ENCODE assay signal across 8 cellular contexts in the genomic region with DNA sequence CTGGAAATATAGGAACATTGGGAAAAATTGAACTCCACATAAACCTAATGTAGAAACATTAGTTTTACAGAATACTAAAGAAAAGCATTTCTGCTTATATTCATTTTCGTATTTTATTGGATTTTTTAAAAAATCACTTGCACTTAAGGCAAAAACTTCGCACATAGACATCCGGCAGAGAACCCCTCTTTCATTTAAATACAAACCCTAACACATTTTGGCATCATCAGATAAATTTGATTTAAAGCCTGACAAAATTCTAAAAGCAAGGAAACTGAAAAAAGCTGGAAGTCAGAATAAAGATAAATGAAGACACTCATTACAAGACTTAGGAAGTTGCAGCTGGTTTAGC. TPM values are rescaled to one million over a fixed set of nuclear protein-coding genes. Genes with fewer than 3 reads are reported as not detected.
DNase-seq lines count a peak whose midpoint lies in the region; ATAC-seq, FAIRE-seq and TF ChIP-seq lines count a peak whose summit lies in the region.

No MANE protein-coding gene starts in this region.

- peaks cover 5% of the 10 kb centered on the region for H3K23me2 ChIP-seq in H9 (ENCODE audit: insufficient read length, low read depth, low read length, poor library complexity, severe bottlenecking)

- CTCF ChIA-PET in A549 (lab: Yijun Ruan, JAX): interaction anchor here (1.3 to 1.8 kb wide), 2 partner anchors 12 to 161 kb away, joined by 3 to 8 read pairs; no protein-coding TSS in a partner anchor
- CTCF ChIA-PET in activated CD8-positive, alpha-beta T cell treated with anti-CD3 and anti-CD28 coated beads, Interleukin-2, amount 10 ng/mL, durations not matched to agents 7 days and 5 days (lab: Charles Lee): interaction anchor here (1.1 kb wide), 1 partner anchor 165 kb away, joined by 3 read pairs; no protein-coding TSS in a partner anchor

- ATAC-seq in A549 (no peak), mucosa of descending colon (no peak), GM18870 (IDR thresholded peaks at IDR 0.05; ENCODE audit: unreplicated experiment) (no peak), GM21825 (IDR thresholded peaks at IDR 0.05; ENCODE audit: unreplicated experiment) (no peak), HG02840 (IDR thresholded peaks at IDR 0.05; ENCODE audit: low FRiP score, unreplicated experiment) (no peak)
- ATAC-seq in activated CD8-positive, alpha-beta T cell treated with anti-CD3 and anti-CD28 coated beads, Interleukin-2, amount 10 ng/mL, durations not matched to agents 7 days and 5 days: no peak

- no peak for FAIRE-seq in A549 (lab: Jason Lieb, UNC)

- H2AK5ac ChIP-seq in H9 (ENCODE audit: insufficient read length, low read length): no peak overlapping the region

- H3K4me3 ChIP-seq in A549 (no peak overlapping the region), mucosa of descending colon (peak overlapping the region; percentile 81)

- TF ChIP-seq POLR2A in A549 (IDR thresholded peaks at IDR 0.05; ENCODE audit: low read length): no peak

- H3K4ac ChIP-seq in H9 (ENCODE audit: low read depth, low read length): no peak overlapping the region

- no peak overlapping the region for H3K18ac ChIP-seq in H9 (ENCODE audit: insufficient read length, low read depth, low read length)

- H3T11ph ChIP-seq in H9 (ENCODE audit: low read length): no peak overlapping the region

- no peak for TF ChIP-seq RAD21 in A549 (conservative IDR thresholded peaks at IDR 0.05 in 1 of 2, IDR thresholded peaks at IDR 0.05 in 1 of 2)

- H3K27me3 Mint-ChIP-seq in H9 (ENCODE audit: low read depth): no peaks in the 10 kb centered on the region
- no peaks in the 10 kb centered on the region for H3K27me3 Mint-ChIP-seq in activated CD8-positive, alpha-beta T cell treated with anti-CD3 and anti-CD28 coated beads, Interleukin-2, amount 10 ng/mL, durations not matched to agents 7 days and 5 days (ENCODE audit: low read depth)

- no peak overlapping the region for H2BK120ac ChIP-seq in H9 (ENCODE audit: low read depth, low read length, poor library complexity, severe bottlenecking)

- no peak overlapping the region for H4K5ac ChIP-seq in H9 (ENCODE audit: insufficient read length, low read depth, low read length)

- H3K36me3 ChIP-seq in mucosa of descending colon (ENCODE audit: low read depth): no peaks in the 10 kb centered on the region

- no peak overlapping the region for H3K9ac ChIP-seq in H9 (ENCODE audit: extremely low read depth, insufficient read length, low read length)

- 63% methylated on average over 3 of the region's 3 CpGs for WGBS in A549 (ENCODE audit: missing lambda C conversion rate)
- no CpG with 5 or more reads among the region's 3 CpGs for WGBS in H9 (ENCODE audit: extremely low coverage, insufficient read length, low lambda C conversion rate)

- H3K27ac Mint-ChIP-seq in H9: peak overlapping the region in 1 of 3 experiments; percentile 64; a peak in 2 of 7 replicates
- peak overlapping the region; percentile 85 for H3K27ac Mint-ChIP-seq in activated CD8-positive, alpha-beta T cell treated with anti-CD3 and anti-CD28 coated beads, Interleukin-2, amount 10 ng/mL, durations not matched to agents 7 days and 5 days

- intact Hi-C loops in mucosa of descending colon (cut with DNase I, micrococcal nuclease): no loop called here

- no peaks in the 10 kb centered on the region for H3K27me3 ChIP-seq in H9 (ENCODE audit: insufficient read depth, low read length)

- H3K79me1 ChIP-seq in H9 (ENCODE audit: insufficient read depth, low read depth, low read length, poor library complexity, severe bottlenecking): no peaks in the 10 kb centered on the region

- no peak for TF ChIP-seq EP300 in A549 (IDR thresholded peaks at IDR 0.05)

- H2AFZ ChIP-seq in H9 (ENCODE audit: low read length): no peak overlapping the region

- H4K91ac ChIP-seq in H9 (ENCODE audit: insufficient read length, low read depth, low read length): no peak overlapping the region

- peaks cover 0 to 5% (median 0%) of the 10 kb centered on the region in 3 experiments; a peak in 3 of 7 replicates for H3K36me3 Mint-ChIP-seq in H9 (ENCODE audit: insufficient read depth in 1 of 3, low read depth in 3 of 3)
- H3K36me3 Mint-ChIP-seq in activated CD8-positive, alpha-beta T cell treated with anti-CD3 and anti-CD28 coated beads, Interleukin-2, amount 10 ng/mL, durations not matched to agents 7 days and 5 days (ENCODE audit: low read depth): peaks cover 16% of the 10 kb centered on the region

- no peak overlapping the region for H3K14ac ChIP-seq in H9 (ENCODE audit: insufficient read depth, low read length)

- H4K20me1 ChIP-seq in H9 (ENCODE audit: control insufficient read depth, insufficient read depth, insufficient read length): no peaks in the 10 kb centered on the region

- H3K4me2 ChIP-seq in A549 (peak overlapping the region; percentile 42; the same call in 2 of the 3 replicates), H9 (ENCODE audit: insufficient read depth, insufficient read length, low read length) (no peak overlapping the region)

- no peak overlapping the region for H4K8ac ChIP-seq in H9 (replicated peaks; ENCODE audit: insufficient read length, low read depth, low read length)

- peak overlapping the region; percentile 93 to 96 for H3K4me3 Mint-ChIP-seq in H9
- peak overlapping the region; percentile 91 for H3K4me3 Mint-ChIP-seq in activated CD8-positive, alpha-beta T cell treated with anti-CD3 and anti-CD28 coated beads, Interleukin-2, amount 10 ng/mL, durations not matched to agents 7 days and 5 days

- H3K9me3 ChIP-seq in A549 (no peaks in the 10 kb centered on the region), H9 (ENCODE audit: control insufficient read depth, low read depth, low read length) (no peaks in the 10 kb centered on the region), mucosa of descending colon (no peaks in the 10 kb centered on the region)

- H3K4me1 ChIP-seq in A549 (peaks cover 9% of the 10 kb centered on the region; the same call in 2 of the 3 replicates), H9 (ENCODE audit: insufficient read depth, low read length) (no peaks in the 10 kb centered on the region), mucosa of descending colon (ENCODE audit: low read depth) (peaks cover 9% of the 10 kb centered on the region)

- no peak overlapping the region for H2BK5ac ChIP-seq in H9 (ENCODE audit: insufficient read length, low read length)

- 0 out of 5 replicates have a peak, but pooled peaks cover 0 to 3% of the 10 kb centered on the region in 2 experiments for H3K9me3 Mint-ChIP-seq in H9
- no peaks in the 10 kb centered on the region for H3K9me3 Mint-ChIP-seq in activated CD8-positive, alpha-beta T cell treated with anti-CD3 and anti-CD28 coated beads, Interleukin-2, amount 10 ng/mL, durations not matched to agents 7 days and 5 days (ENCODE audit: insufficient read depth)

- no peak overlapping the region for H2BK12ac ChIP-seq in H9 (ENCODE audit: insufficient read length, low read depth, low read length)

- POLR2A ChIA-PET in A549 (lab: Yijun Ruan, JAX): interaction anchor here (0.5 to 1.3 kb wide), 3 partner anchors 16 to 527 kb away, joined by 3 to 4 read pairs (median 3); partner anchors contain the start of gene CHCHD3
- POLR2A ChIA-PET in activated CD8-positive, alpha-beta T cell treated with anti-CD3 and anti-CD28 coated beads, Interleukin-2, amount 10 ng/mL, durations not matched to agents 7 days and 5 days (lab: Charles Lee): no interaction called here

- H3K27ac ChIP-seq in A549 (no peak overlapping the region), H9 (ENCODE audit: insufficient read length, low read depth, low read length) (no peak overlapping the region)

- no peak for DNase-seq in A549 (ENCODE audit: low read depth in 1 of 2, low spot score in 1 of 2)
- DNase-seq in H9: no peak
- no peak for DNase-seq in activated CD8-positive, alpha-beta T cell treated with anti-CD3 and anti-CD28 coated beads, Interleukin-2, amount 10 ng/mL, durations not matched to agents 7 days and 5 days
- DNase-seq in mucosa of descending colon: no peak
- DNase-seq in stimulated activated naive CD4-positive, alpha-beta T cell (lab: John Stamatoyannopoulos, UW): no peak

- no peak overlapping the region for H3K23ac ChIP-seq in H9 (ENCODE audit: insufficient read length, low read depth, low read length)

- H3K79me2 ChIP-seq in H9 (ENCODE audit: insufficient read depth, low read length): no peaks in the 10 kb centered on the region; the same call in 1 of the 2 replicates

- no peak overlapping the region for H2BK20ac ChIP-seq in H9 (ENCODE audit: low read depth, low read length, poor library complexity, severe bottlenecking)

- no peak for TF ChIP-seq CTCF in A549 (IDR thresholded peaks at IDR 0.05)
- TF ChIP-seq CTCF in H9 (conservative IDR thresholded peaks at IDR 0.05): no peak
- no peak for TF ChIP-seq CTCF in mucosa of descending colon (IDR thresholded peaks at IDR 0.05)

- H3K4me1 Mint-ChIP-seq in H9: peaks cover 15 to 19% of the 10 kb centered on the region in 2 experiments
- H3K4me1 Mint-ChIP-seq in activated CD8-positive, alpha-beta T cell treated with anti-CD3 and anti-CD28 coated beads, Interleukin-2, amount 10 ng/mL, durations not matched to agents 7 days and 5 days (ENCODE audit: low read depth): peaks cover 32% of the 10 kb centered on the region

- H3K56ac ChIP-seq in H9 (ENCODE audit: insufficient read length, low read depth, low read length): no peak overlapping the region

- H2BK15ac ChIP-seq in H9 (ENCODE audit: low read depth, low read length): no peak overlapping the region

TF ChIP-seq in A549, 52 proteins besides CTCF, POLR2A, EP300 and RAD21 (continues in another document):
- TF ChIP-seq HOXB5 (CRISPR knock-in tag; IDR thresholded peaks at IDR 0.05) (no peak), NR3C1 (IDR thresholded peaks at IDR 0.05) (no peak), RNF2 (IDR thresholded peaks at IDR 0.05; ENCODE audit: borderline replicate concordance, low read depth) (no peak), ELK1 (IDR thresholded peaks at IDR 0.05; ENCODE audit: low read depth, low read length) (no peak), CHD2 (IDR thresholded peaks at IDR 0.05; ENCODE audit: low read length, partially characterized antibody) (no peak)

RNA-seq across cellular contexts. Expression of gene EXOC4, which starts 0.4 kb away (rescaled TPM):
- polyA plus RNA-seq in A549 (2011; rRNA removed) (73.1 and 85.0 TPM in 2 replicates), A549 (2017; fragmentation: RNase III; extraction: RNeasy Plus Mini Kit Qiagen cat#74134 plus additional on column Dnase treatment) (29.8 to 38.2 TPM (median 33.4 TPM) in 3 replicates)
- polyA plus RNA-seq in A549 (2012; cell fraction: cytosol; rRNA removed): 15.7 and 17.1 TPM in 2 replicates
- 12.3 and 16.1 TPM in 2 replicates for polyA plus RNA-seq in A549 (2012; cell fraction: nucleus; rRNA removed)
- 141 and 146 TPM in 2 replicates for polyA minus RNA-seq in A549 (2011; rRNA and poly(A)+ RNA removed)
- total RNA-seq in H9 (2021) (71.7 and 75.8 TPM in 2 replicates), mucosa of descending colon (10 to 100 TPM; 63.9 to 90.2 (median 89.5) TPM)
- total RNA-seq in activated CD8-positive, alpha-beta T cell treated with anti-CD3 and anti-CD28 coated beads, Interleukin-2, amount 10 ng/mL, durations not matched to agents 7 days and 5 days: 10 to 100 TPM; 68.2 to 75.1 TPM
